ENCODE assay signal across 13 cellular contexts in the genomic region with DNA sequence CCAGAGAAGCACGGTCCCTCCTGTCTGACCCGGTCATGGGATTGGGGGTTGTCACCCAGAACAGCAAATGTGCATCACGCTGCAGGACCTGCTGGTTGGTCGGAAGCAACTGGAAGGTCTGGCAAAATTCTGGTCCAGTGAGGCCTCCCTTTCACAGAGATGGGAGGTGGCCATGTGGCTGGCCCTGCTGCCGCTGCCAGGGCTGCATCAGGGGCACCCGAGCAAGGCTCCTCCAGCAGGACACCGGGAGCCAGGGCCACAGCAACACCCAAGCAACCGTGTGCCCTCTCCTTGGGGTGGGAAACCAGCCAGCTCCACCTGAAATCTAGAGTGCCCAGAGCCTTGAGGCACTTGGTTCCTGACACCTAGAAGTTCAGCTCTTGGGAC.
"Had no signal": no experiment of that assay in that cellular context is flagged by ENCODE, and none has a peak within 500 bp of the region (broad histone marks: within the 10 kb centered on the region; RNA-seq: fewer than 3 reads in every experiment).

No MANE protein-coding gene starts in this region.

- H3K27ac Mint-ChIP-seq: activated T-helper 2 cell treated with anti-CD3 and anti-CD28 coated beads, Interferon-gamma antibody, Interleukin-2, Interleukin-4, amounts not matched to agents 10 μg/mL and 5 μg/mL and 100 μg/mL, durations not matched to agents 14 hours and 24 hours and 36 hours had no signal

- H3K36me3 Mint-ChIP-seq: activated naive CD4-positive, alpha-beta T cell treated with anti-CD3 and anti-CD28 coated beads, Interleukin-2, amount 50 U/mL, for 24 hours; T-cell had no signal

- H3K4me3 Mint-ChIP-seq: activated CD4-positive, alpha-beta memory T cell treated with anti-CD3 and anti-CD28 coated beads, Interleukin-2, amount 10 ng/mL, durations not matched to agents 7 days and 5 days; T-cell had no signal

- H3K4me1 Mint-ChIP-seq: activated CD4-positive, alpha-beta memory T cell treated with anti-CD3 and anti-CD28 coated beads, Interleukin-2, amount 10 ng/mL, durations not matched to agents 7 days and 5 days had no signal

- ATAC-seq: left ventricle myocardium superior had no signal

- H3K9me3 Mint-ChIP-seq: activated naive CD4-positive, alpha-beta T cell treated with anti-CD3 and anti-CD28 coated beads, Interleukin-2, amount 50 U/mL, for 24 hours had no signal

- DNase-seq: activated CD4-positive, alpha-beta memory T cell treated with anti-CD3 and anti-CD28 coated beads, Interleukin-2, amount 10 ng/mL, durations not matched to agents 7 days and 5 days; activated CD8-positive, alpha-beta memory T cell treated with anti-CD3 and anti-CD28 coated beads, Interleukin-2, amount 50 U/mL, for 48 hours; aorta; kidney; left ventricle myocardium superior; mesenchymal stem cell; retina; small intestine; T1000; trophoblast cell had no signal
